Comparison of ENCODE assay signal across 17 cellular contexts in the genomic region with DNA sequence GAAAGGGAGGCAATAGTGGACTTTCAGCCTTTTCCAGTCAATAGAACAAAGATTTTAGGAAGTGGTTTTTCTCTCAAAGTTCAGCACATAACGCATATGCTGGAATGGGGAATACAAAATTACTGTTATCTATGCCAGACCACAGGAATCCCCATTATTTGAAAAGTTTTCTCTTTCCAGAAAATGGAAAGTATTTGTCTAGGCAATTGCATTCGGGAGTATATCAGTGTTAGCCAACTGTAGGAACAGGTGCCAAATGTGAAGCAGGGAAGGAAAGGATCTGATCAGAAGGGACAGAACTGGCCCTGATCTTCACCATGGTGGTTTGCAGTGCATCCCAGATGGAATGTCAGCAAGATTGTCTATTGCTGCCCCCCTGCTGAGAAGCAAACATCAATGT.
"Had no signal": no experiment of that assay in that cellular context is flagged by ENCODE, and none has a peak within 500 bp of the region (broad histone marks: within the 10 kb centered on the region; RNA-seq: fewer than 3 reads in every experiment).

No MANE protein-coding gene starts in this region.

- H3K36me3 Mint-ChIP-seq: activated naive CD8-positive, alpha-beta T cell treated with anti-CD3 and anti-CD28 coated beads, Interleukin-2, amount 10 ng/mL, durations not matched to agents 7 days and 5 days had no signal

- H3K27ac ChIP-seq: cardiac muscle cell, right atrium auricular region, stomach, thoracic aorta, upper lobe of right lung had no signal

- H3K4me3 Mint-ChIP-seq: activated B cell treated with CpG ODN at 0.5 μM for 24 hours; activated CD8-positive, alpha-beta T cell treated with anti-CD3 and anti-CD28 coated beads, Interleukin-2, amount 10 ng/mL, durations not matched to agents 7 days and 5 days; activated naive CD8-positive, alpha-beta T cell treated with anti-CD3 and anti-CD28 coated beads, Interleukin-2, amount 10 ng/mL, durations not matched to agents 7 days and 5 days had no signal

- H3K4me3 ChIP-seq: cardiac muscle cell, right atrium auricular region, stomach, thoracic aorta, upper lobe of right lung had no signal

- H3K9me3 Mint-ChIP-seq: activated B cell treated with CpG ODN at 0.5 μM for 24 hours; activated naive CD8-positive, alpha-beta T cell treated with anti-CD3 and anti-CD28 coated beads, Interleukin-2, amount 10 ng/mL, durations not matched to agents 7 days and 5 days had no signal

- DNase-seq: activated B cell treated with CpG ODN at 0.5 μM for 24 hours; activated CD4-positive, alpha-beta T cell treated with anti-CD3 and anti-CD28 coated beads for 48 hours; activated CD8-positive, alpha-beta memory T cell treated with anti-CD3 and anti-CD28 coated beads, Interleukin-2, amount 50 U/mL, for 4 hours; activated CD8-positive, alpha-beta T cell treated with anti-CD3 and anti-CD28 coated beads, Interleukin-2, amount 10 ng/mL, durations not matched to agents 7 days and 5 days; activated naive CD8-positive, alpha-beta T cell treated with anti-CD3 and anti-CD28 coated beads, Interleukin-2, amount 10 ng/mL, durations not matched to agents 7 days and 5 days; activated T-cell treated with anti-CD3 and anti-CD28 coated beads, Interleukin-2, amount 50 U/mL, for 48 hours; anterior cingulate cortex; foreskin melanocyte; kidney glomerular epithelial cell; mesendoderm; stomach; T-helper 2 cell; upper lobe of right lung had no signal

- H3K36me3 ChIP-seq: cardiac muscle cell, right atrium auricular region, stomach, thoracic aorta, upper lobe of right lung had no signal

- H3K27me3 Mint-ChIP-seq: activated B cell treated with CpG ODN at 0.5 μM for 24 hours; activated naive CD8-positive, alpha-beta T cell treated with anti-CD3 and anti-CD28 coated beads, Interleukin-2, amount 10 ng/mL, durations not matched to agents 7 days and 5 days; progenitor cell of endocrine pancreas had no signal

- ATAC-seq: activated CD8-positive, alpha-beta T cell treated with anti-CD3 and anti-CD28 coated beads, Interleukin-2, amount 10 ng/mL, durations not matched to agents 7 days and 5 days; upper lobe of right lung had no signal

- H3K27ac Mint-ChIP-seq: activated B cell treated with CpG ODN at 0.5 μM for 24 hours; activated CD8-positive, alpha-beta T cell treated with anti-CD3 and anti-CD28 coated beads, Interleukin-2, amount 10 ng/mL, durations not matched to agents 7 days and 5 days; activated naive CD8-positive, alpha-beta T cell treated with anti-CD3 and anti-CD28 coated beads, Interleukin-2, amount 10 ng/mL, durations not matched to agents 7 days and 5 days; progenitor cell of endocrine pancreas had no signal

- H3K9me3 ChIP-seq: right atrium auricular region, stomach, thoracic aorta, upper lobe of right lung had no signal

- H3K4me1 Mint-ChIP-seq: activated B cell treated with CpG ODN at 0.5 μM for 24 hours; activated naive CD8-positive, alpha-beta T cell treated with anti-CD3 and anti-CD28 coated beads, Interleukin-2, amount 10 ng/mL, durations not matched to agents 7 days and 5 days had no signal

- H3K27me3 ChIP-seq: cardiac muscle cell, right atrium auricular region, stomach, upper lobe of right lung had no signal

- H3K4me1 ChIP-seq: stomach, upper lobe of right lung had no signal
